8 cellular contexts compared by ENCODE assay signal in genomic region chrX:71068052-71068918, GRCh38. TPM values are rescaled to one million over a fixed set of nuclear protein-coding genes. Genes with fewer than 3 reads are reported as not detected.
DNase-seq lines count a peak whose midpoint lies in the region; ATAC-seq and TF ChIP-seq lines count a peak whose summit lies in the region.

TSS of gene SNX12 (minus strand) at chrX:71068334. CDS start at chrX:71068306, 28 bp downstream.

- DNase-seq in AG04450 (ENCODE audit: low read depth, low spot score) (peak; percentile 87), NCI-H2196 treated with DMSO at 0.1 percent for 48 hours (lab: John Stamatoyannopoulos, UW; ENCODE audit: unreplicated experiment) (peak; percentile 85), T47D (ENCODE audit: low read depth in 1 of 2, low spot score in 1 of 2) (peak; percentile 76 to 92)

- peak within 1 kb of the TSS; percentile 74 for H3K4me3 ChIP-seq in AG04450 (ENCODE audit: low read depth, low read length)
- H3K4me3 ChIP-seq in iPS-18c (ENCODE audit: insufficient read depth, low read depth, low read length): peak within 1 kb of the TSS; percentile 69
- H3K4me3 ChIP-seq in skeletal muscle tissue (ENCODE audit: low read length in 3 of 3): peak within 1 kb of the TSS; percentile 81 to 94 (median 84)

- H3K4me1 ChIP-seq in skeletal muscle tissue (ENCODE audit: control insufficient read depth in 3 of 3, insufficient read depth in 3 of 3, low read length in 3 of 3): peaks cover 4 to 10% (median 5%) of the 10 kb centered on the region in 3 donors

- H3K9ac ChIP-seq in skeletal muscle tissue (ENCODE audit: low read depth in 1 of 3, low read length in 3 of 3): peak within 1 kb of the TSS; percentile 77 to 86 (median 81)

- H3K27me3 ChIP-seq in AG04450 (ENCODE audit: control insufficient read depth, insufficient read depth, low read length) (no peaks in the 10 kb centered on the region), skeletal muscle tissue (ENCODE audit: control insufficient read depth in 3 of 3, insufficient read depth in 3 of 3, low read length in 3 of 3) (peaks cover 0 to 3% (median 0%) of the 10 kb centered on the region in 3 donors)

- no peaks in the 10 kb centered on the region for H3K9me3 ChIP-seq in AG04450 (ENCODE audit: control insufficient read depth, insufficient read depth, low read length)
- H3K9me3 ChIP-seq in iPS-18c (ENCODE audit: control insufficient read depth, insufficient read depth, low read length): no peaks in the 10 kb centered on the region
- no peaks in the 10 kb centered on the region for H3K9me3 ChIP-seq in skeletal muscle tissue (ENCODE audit: control insufficient read depth in 3 of 3, low read length in 3 of 3)

- H3K36me3 ChIP-seq in skeletal muscle tissue (ENCODE audit: control insufficient read depth in 3 of 3, insufficient read depth in 3 of 3, low read length in 3 of 3): no peaks in the 10 kb centered on the region

- POLR2A ChIA-PET in AG04450 (lab: Yijun Ruan, JAX): interaction anchor here (0.6 to 0.8 kb wide), 2 partner anchors 186 to 215 kb away, joined by 3 to 5 read pairs; partner anchors contain the start of gene NONO

- H3K27ac ChIP-seq in AG04450 (ENCODE audit: low read depth, low read length) (peak within 1 kb of the TSS; percentile 75), VCaP (peak within 1 kb of the TSS; percentile 75), skeletal muscle tissue (ENCODE audit: low read depth, low read length) (peak within 1 kb of the TSS; percentile 82)

- no peak for TF ChIP-seq CTCF in AG04450 (IDR thresholded peaks at IDR 0.05; ENCODE audit: low read depth, low read length)
- no peak for TF ChIP-seq CTCF in VCaP (conservative IDR thresholded peaks at IDR 0.05)

- CTCF ChIA-PET in AG04450 (lab: Charles Lee): no interaction called here

- ATAC-seq in GM18907 (IDR thresholded peaks at IDR 0.05; ENCODE audit: unreplicated experiment) (peak; percentile 95), HG03139 (IDR thresholded peaks at IDR 0.05; ENCODE audit: unreplicated experiment) (peak; percentile 98)

- in situ Hi-C loops in T47D (cut with HindIII; ENCODE audit: low pct_unique_long_range_greater_than_20kb, low sequenced_read_pairs): no loop called here

RNA-seq across cellular contexts. Expression of gene SNX12, which starts in this region (rescaled TPM):
- 76.0 and 77.0 TPM in 2 replicates for polyA plus RNA-seq in AG04450 (2011; rRNA removed)
- 70.8 and 79.8 TPM in 2 replicates for polyA minus RNA-seq in AG04450 (2011; rRNA and poly(A)+ RNA removed)
- total RNA-seq in skeletal muscle tissue: 37.6 TPM

Comparison
In these comparisons a context has a peak if more than half of its experiments do, and no peak if none do; other contexts are left out.
1. Peak in every context shown above with its lines: DNase-seq, ATAC-seq, H3K4me3 ChIP-seq and H3K27ac ChIP-seq.